ENCODE assay signal across 29 cellular contexts in genomic region chr4:21198683-21199082, GRCh38.
"Had no signal": no experiment of that assay in that cellular context is flagged by ENCODE, and none has a peak within 500 bp of the region (broad histone marks: within the 10 kb centered on the region; RNA-seq: fewer than 3 reads in every experiment).

No MANE protein-coding gene starts in this region.

- H3K27ac ChIP-seq: left lung, lower lobe of right lung, neural progenitor cell, ovary, right atrium auricular region, skin epidermis, stomach, testis, thyroid gland, transverse colon, upper lobe of left lung, vagina had no signal

- H3K27me3 Mint-ChIP-seq: naive B cell; stimulated activated naive B cell treated with anti-CD40 and anti-IgM and Interleukin-4, amounts not matched to agents 10 μg/mL and 1 μg/mL and 100 μg/mL, for 72 hours had no signal

- DNase-seq: hippocampal formation; immature natural killer cell; kidney; left colon; left lung; lower lobe of right lung; mammary epithelial cell; mesenchymal stem cell; naive B cell; natural killer cell; nephron progenitor cell; ovary; stimulated activated CD4-positive, alpha-beta T cell treated with anti-CD3 and anti-CD28 coated beads, Interleukin-12 subunit alpha, Interleukin-12 subunit beta, amount 100 ng/mL, for 4 hours; stimulated activated CD4-positive, alpha-beta T cell treated with anti-CD3 and anti-CD28 coated beads, Interleukin-15, amount 100 ng/mL, for 24 hours; stimulated activated CD4-positive, alpha-beta T cell treated with anti-CD3 and anti-CD28 coated beads, Interleukin-2, amount 100 ng/mL, for 24 hours; stimulated activated CD4-positive, alpha-beta T cell treated with anti-CD3 and anti-CD28 coated beads, Interleukin-4, amount 100 ng/mL, for 1 hour; stimulated activated naive B cell treated with anti-CD40 and anti-IgM and Interleukin-4, amounts not matched to agents 10 μg/mL and 1 μg/mL and 100 μg/mL, for 72 hours; stimulated activated naive CD8-positive, alpha-beta T cell treated with anti-CD3 and anti-CD28 coated beads, Interleukin-15, Interleukin-2, amounts not matched to agents 100 U/mL and 50 U/mL, for 24 hours; stomach; testis; thyroid gland; transverse colon; upper lobe of left lung had no signal

- H3K4me1 Mint-ChIP-seq: immature natural killer cell; mesothelial cell of epicardium; naive B cell; natural killer cell; nephron progenitor cell; stimulated activated naive B cell treated with anti-CD40 and anti-IgM and Interleukin-4, amounts not matched to agents 10 μg/mL and 1 μg/mL and 100 μg/mL, for 72 hours had no signal

- H3K4me3 Mint-ChIP-seq: immature natural killer cell; mesothelial cell of epicardium; naive B cell; natural killer cell; nephron progenitor cell; neural progenitor cell; stimulated activated naive B cell treated with anti-CD40 and anti-IgM and Interleukin-4, amounts not matched to agents 10 μg/mL and 1 μg/mL and 100 μg/mL, for 72 hours had no signal

- H3K9ac ChIP-seq: neural progenitor cell had no signal

- H3K4me2 ChIP-seq: neural progenitor cell had no signal

- H3K4me1 ChIP-seq: left lung, lower lobe of right lung, neural progenitor cell, right atrium auricular region, stomach, testis, thyroid gland, transverse colon, upper lobe of left lung, vagina had no signal

- H3K27ac Mint-ChIP-seq: immature natural killer cell; mesothelial cell of epicardium; naive B cell; natural killer cell; nephron progenitor cell; neural progenitor cell; progenitor cell of endocrine pancreas; stimulated activated naive B cell treated with anti-CD40 and anti-IgM and Interleukin-4, amounts not matched to agents 10 μg/mL and 1 μg/mL and 100 μg/mL, for 72 hours had no signal

- H3K9me3 ChIP-seq: lower lobe of right lung, ovary, right atrium auricular region, stomach, testis, thyroid gland, transverse colon, upper lobe of left lung, vagina had no signal

- H3K4me3 ChIP-seq: left lung, lower lobe of right lung, neural progenitor cell, ovary, right atrium auricular region, skin epidermis, stomach, testis, thyroid gland, transverse colon, upper lobe of left lung, vagina had no signal

- H2AFZ ChIP-seq: neural progenitor cell had no signal

- H3K36me3 ChIP-seq: left lung, lower lobe of right lung, neural progenitor cell, ovary, right atrium auricular region, stomach, thyroid gland, transverse colon, upper lobe of left lung, vagina had no signal

- H3K27me3 ChIP-seq: left lung, neural progenitor cell, ovary, right atrium auricular region, stomach, testis, thyroid gland, transverse colon, upper lobe of left lung, vagina had no signal

- H3K9me3 Mint-ChIP-seq: natural killer cell, nephron progenitor cell, neural progenitor cell had no signal

- H3K36me3 Mint-ChIP-seq: immature natural killer cell; mesothelial cell of epicardium; naive B cell; natural killer cell; neural progenitor cell; stimulated activated naive B cell treated with anti-CD40 and anti-IgM and Interleukin-4, amounts not matched to agents 10 μg/mL and 1 μg/mL and 100 μg/mL, for 72 hours had no signal
